2 cellular contexts compared by ENCODE assay signal in genomic region chr13:72180253-72180952, GRCh38.
TF ChIP-seq lines count a peak whose summit lies in the region.

No MANE protein-coding gene starts in this region.

TF ChIP-seq in GM23338, 12 proteins besides CTCF, POLR2A, EP300 and RAD21:
- no peak for TF ChIP-seq ETS1 (IDR thresholded peaks at IDR 0.05)
- TF ChIP-seq EZH2phosphoT487 (IDR thresholded peaks at IDR 0.05; ENCODE audit: unreplicated experiment) = no peak
- TF ChIP-seq POLR2AphosphoS5 (IDR thresholded peaks at IDR 0.05; ENCODE audit: low read depth) = no peak
- no peak for TF ChIP-seq STAT1 (IDR thresholded peaks at IDR 0.05; ENCODE audit: unreplicated experiment)
- no peak for TF ChIP-seq NANOG (IDR thresholded peaks at IDR 0.05; ENCODE audit: borderline replicate concordance)
- TF ChIP-seq ZNF462 (CRISPR knock-in tag; IDR thresholded peaks at IDR 0.05) = no peak
- TF ChIP-seq, protein P1, sequence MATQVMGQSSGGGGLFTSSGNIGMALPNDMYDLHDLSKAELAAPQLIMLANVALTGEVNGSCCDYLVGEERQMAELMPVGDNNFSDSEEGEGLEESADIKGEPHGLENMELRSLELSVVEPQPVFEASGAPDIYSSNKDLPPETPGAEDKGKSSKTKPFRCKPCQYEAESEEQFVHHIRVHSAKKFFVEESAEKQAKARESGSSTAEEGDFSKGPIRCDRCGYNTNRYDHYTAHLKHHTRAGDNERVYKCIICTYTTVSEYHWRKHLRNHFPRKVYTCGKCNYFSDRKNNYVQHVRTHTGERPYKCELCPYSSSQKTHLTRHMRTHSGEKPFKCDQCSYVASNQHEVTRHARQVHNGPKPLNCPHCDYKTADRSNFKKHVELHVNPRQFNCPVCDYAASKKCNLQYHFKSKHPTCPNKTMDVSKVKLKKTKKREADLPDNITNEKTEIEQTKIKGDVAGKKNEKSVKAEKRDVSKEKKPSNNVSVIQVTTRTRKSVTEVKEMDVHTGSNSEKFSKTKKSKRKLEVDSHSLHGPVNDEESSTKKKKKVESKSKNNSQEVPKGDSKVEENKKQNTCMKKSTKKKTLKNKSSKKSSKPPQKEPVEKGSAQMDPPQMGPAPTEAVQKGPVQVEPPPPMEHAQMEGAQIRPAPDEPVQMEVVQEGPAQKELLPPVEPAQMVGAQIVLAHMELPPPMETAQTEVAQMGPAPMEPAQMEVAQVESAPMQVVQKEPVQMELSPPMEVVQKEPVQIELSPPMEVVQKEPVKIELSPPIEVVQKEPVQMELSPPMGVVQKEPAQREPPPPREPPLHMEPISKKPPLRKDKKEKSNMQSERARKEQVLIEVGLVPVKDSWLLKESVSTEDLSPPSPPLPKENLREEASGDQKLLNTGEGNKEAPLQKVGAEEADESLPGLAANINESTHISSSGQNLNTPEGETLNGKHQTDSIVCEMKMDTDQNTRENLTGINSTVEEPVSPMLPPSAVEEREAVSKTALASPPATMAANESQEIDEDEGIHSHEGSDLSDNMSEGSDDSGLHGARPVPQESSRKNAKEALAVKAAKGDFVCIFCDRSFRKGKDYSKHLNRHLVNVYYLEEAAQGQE (IDR thresholded peaks at IDR 0.05; ENCODE audit: unreplicated experiment) = no peak
- no peak for TF ChIP-seq ZNF114 (CRISPR knock-in tag; IDR thresholded peaks at IDR 0.05)
- no peak for TF ChIP-seq CREB1 (CRISPR knock-in tag; IDR thresholded peaks at IDR 0.05; ENCODE audit: low read depth)
- TF ChIP-seq EZH2 (IDR thresholded peaks at IDR 0.05; ENCODE audit: low read depth, unreplicated experiment) = no peak
- TF ChIP-seq ZNF331 (CRISPR knock-in tag; IDR thresholded peaks at IDR 0.05; ENCODE audit: low read depth) = no peak
- no peak for TF ChIP-seq JUNB (IDR thresholded peaks at IDR 0.05; ENCODE audit: unreplicated experiment)

TF ChIP-seq in H1, 55 proteins besides CTCF, POLR2A, EP300 and RAD21 (continued from another document):
- TF ChIP-seq EGR1 (IDR thresholded peaks at IDR 0.05; ENCODE audit: borderline replicate concordance, low read depth, low read length) (no peak), HDAC2 (IDR thresholded peaks at IDR 0.05; ENCODE audit: borderline replicate concordance in 1 of 2, low read depth in 2 of 2, low read length in 2 of 2) (no peak), FOSL1 (IDR thresholded peaks at IDR 0.05; ENCODE audit: insufficient read depth, low read depth, low read length) (no peak), SIRT6 (IDR thresholded peaks at IDR 0.05; ENCODE audit: low read length) (no peak), SP4 (IDR thresholded peaks at IDR 0.05; ENCODE audit: low read length) (no peak), TBP (IDR thresholded peaks at IDR 0.05; ENCODE audit: low read depth, low read length) (no peak), CTBP2 (IDR thresholded peaks at IDR 0.05; ENCODE audit: borderline replicate concordance, insufficient read depth, insufficient read length, low read length) (no peak), MAX (IDR thresholded peaks at IDR 0.05) (no peak), ASH2L (IDR thresholded peaks at IDR 0.05; ENCODE audit: low read length) (no peak), CBX8 (IDR thresholded peaks at IDR 0.05; ENCODE audit: borderline replicate concordance, low read depth, low read length) (no peak), POU5F1 (IDR thresholded peaks at IDR 0.05; ENCODE audit: low read depth, low read length) (no peak), TEAD4 (IDR thresholded peaks at IDR 0.05; ENCODE audit: low read depth, low read length) (no peak), CBX5 (IDR thresholded peaks at IDR 0.05; ENCODE audit: low read depth, low read length) (no peak), NRF1 (IDR thresholded peaks at IDR 0.05; ENCODE audit: low read depth, low read length) (no peak), SP2 (IDR thresholded peaks at IDR 0.05; ENCODE audit: low read length) (no peak), JUN (IDR thresholded peaks at IDR 0.05; ENCODE audit: low read depth, low read length) (no peak)
